Comparison of ENCODE assay signal across 1 cellular context in the genomic region with DNA sequence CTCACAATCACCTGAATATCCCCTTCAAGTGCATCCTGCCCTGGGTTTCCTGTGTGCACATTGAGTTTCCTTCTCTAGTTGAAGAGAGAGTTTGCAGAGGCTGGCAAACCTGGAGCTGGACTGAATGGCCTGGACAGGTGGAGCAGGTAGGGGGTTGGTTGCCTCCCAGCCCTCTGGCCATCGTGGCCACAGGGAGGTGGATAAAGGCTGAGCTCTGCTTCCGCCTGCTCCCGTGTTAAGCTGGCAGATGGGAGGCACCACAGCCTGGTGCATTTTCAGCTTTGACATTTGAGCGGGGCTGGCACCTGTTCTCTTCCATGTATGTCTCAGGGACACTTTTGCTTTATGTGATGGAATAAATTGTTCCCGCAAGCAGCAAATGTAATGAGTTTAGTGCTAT.
TF ChIP-seq lines count a peak whose summit lies in the region.

No MANE protein-coding gene starts in this region.

TF ChIP-seq in IMR-90, 13 proteins besides CTCF, POLR2A, EP300 and RAD21:
- TF ChIP-seq NFE2L2 (IDR thresholded peaks at IDR 0.05; ENCODE audit: low read depth, low read length): no peak
- TF ChIP-seq SMC3 (IDR thresholded peaks at IDR 0.05; ENCODE audit: low read depth, low read length): no peak
- TF ChIP-seq CEBPB (IDR thresholded peaks at IDR 0.05; ENCODE audit: low read depth, low read length): no peak
- TF ChIP-seq ELK1 (IDR thresholded peaks at IDR 0.05; ENCODE audit: borderline replicate concordance, low read depth, low read length): no peak
- TF ChIP-seq MXI1 (IDR thresholded peaks at IDR 0.05; ENCODE audit: borderline replicate concordance, low read depth, low read length): no peak
- TF ChIP-seq USF2 (IDR thresholded peaks at IDR 0.05; ENCODE audit: low read depth, low read length): no peak
